ENCODE assay signal across 8 cellular contexts in the genomic region with DNA sequence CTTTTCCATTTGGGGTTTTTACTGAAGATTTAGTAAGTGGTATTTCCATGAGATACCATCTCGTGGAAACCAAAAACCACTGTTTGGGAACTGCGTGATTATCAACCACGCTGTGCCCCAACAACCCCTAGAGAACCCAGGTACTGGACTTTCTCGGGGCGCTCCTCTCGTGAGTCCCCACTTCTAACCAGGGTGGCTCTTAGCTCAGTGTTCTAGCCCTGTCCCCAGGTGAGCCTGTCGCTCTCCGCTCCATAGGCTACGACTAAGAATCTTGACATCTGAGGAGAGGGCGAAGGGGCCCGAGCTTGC. TPM values are rescaled to one million over a fixed set of nuclear protein-coding genes. Genes with fewer than 3 reads are reported as not detected.
DNase-seq lines count a peak whose midpoint lies in the region; ATAC-seq and TF ChIP-seq lines count a peak whose summit lies in the region.

No MANE protein-coding gene starts in this region.

- no peaks in the 10 kb centered on the region for H3K9me3 Mint-ChIP-seq in T-helper 1 cell treated with Interleukin-12 subunit alpha and Interleukin-12 subunit beta and Interleukin-4 antibody, amounts not matched to agents 30 μg/mL and 1 μg/mL, for 36 hours
- H3K9me3 Mint-ChIP-seq in endothelial cell (ENCODE audit: unreplicated experiment) (no peaks in the 10 kb centered on the region), neural progenitor cell (no peaks in the 10 kb centered on the region)

- H3K27me3 Mint-ChIP-seq in T-helper 1 cell treated with Interleukin-12 subunit alpha and Interleukin-12 subunit beta and Interleukin-4 antibody, amounts not matched to agents 30 μg/mL and 1 μg/mL, for 36 hours (ENCODE audit: low read depth), result no peaks in the 10 kb centered on the region
- H3K27me3 Mint-ChIP-seq in endothelial cell (ENCODE audit: unreplicated experiment), result peaks cover 10% of the 10 kb centered on the region
- peaks cover 13% of the 10 kb centered on the region for H3K27me3 Mint-ChIP-seq in neural progenitor cell (ENCODE audit: insufficient read depth, low read depth)

- no peak overlapping the region for H3K27ac ChIP-seq in neural progenitor cell

- H3K4me3 Mint-ChIP-seq in T-helper 1 cell treated with Interleukin-12 subunit alpha and Interleukin-12 subunit beta and Interleukin-4 antibody, amounts not matched to agents 30 μg/mL and 1 μg/mL, for 36 hours, result peak overlapping the region; percentile 99
- H3K4me3 Mint-ChIP-seq in endothelial cell (ENCODE audit: unreplicated experiment) (peak overlapping the region; percentile 98), neural progenitor cell (peak overlapping the region; percentile 98)

- no peaks in the 10 kb centered on the region for H3F3A ChIP-seq in neural progenitor cell (ENCODE audit: low read depth)

- H2AFZ ChIP-seq in neural progenitor cell (replicated peaks), result peak overlapping the region; percentile 95

- H3K4me3 ChIP-seq in NB4 (ENCODE audit: low read depth, low read length) (peak overlapping the region; percentile 87), neural progenitor cell (peak overlapping the region; percentile 70)

- H3K27ac Mint-ChIP-seq in T-helper 1 cell treated with Interleukin-12 subunit alpha and Interleukin-12 subunit beta and Interleukin-4 antibody, amounts not matched to agents 30 μg/mL and 1 μg/mL, for 36 hours, result peak overlapping the region; percentile 98
- H3K27ac Mint-ChIP-seq in endothelial cell (ENCODE audit: unreplicated experiment), result peak overlapping the region; percentile 98
- peak overlapping the region; percentile 94 for H3K27ac Mint-ChIP-seq in neural progenitor cell

- peak overlapping the region; percentile 97 for H3K4me2 ChIP-seq in neural progenitor cell

- H4K20me1 ChIP-seq in neural progenitor cell (ENCODE audit: low read depth), result no peaks in the 10 kb centered on the region

- H3K79me2 ChIP-seq in neural progenitor cell (ENCODE audit: low read depth), result peaks cover 58% of the 10 kb centered on the region

- DNase-seq in T-helper 1 cell, result no peak
- no peak for DNase-seq in NB4 (ENCODE audit: low read depth)
- DNase-seq in endothelial cell (ENCODE audit: low spot score), result no peak
- no peak for DNase-seq in neural progenitor cell (ENCODE audit: low spot score)
- no peak for DNase-seq in dedifferentiated amniotic fluid mesenchymal stem cell (ENCODE audit: extremely low spot score)

- no peaks in the 10 kb centered on the region for H3K36me3 ChIP-seq in neural progenitor cell

- H3K4me1 ChIP-seq in neural progenitor cell, result peaks cover 10% of the 10 kb centered on the region

- H3K9ac ChIP-seq in neural progenitor cell, result peak overlapping the region; percentile 88

- H3K27me3 ChIP-seq in neural progenitor cell, result no peaks in the 10 kb centered on the region

- no peaks in the 10 kb centered on the region for H3K9me3 ChIP-seq in neural progenitor cell (ENCODE audit: low read depth)

- H3K4me1 Mint-ChIP-seq in T-helper 1 cell treated with Interleukin-12 subunit alpha and Interleukin-12 subunit beta and Interleukin-4 antibody, amounts not matched to agents 30 μg/mL and 1 μg/mL, for 36 hours (ENCODE audit: low read depth), result peaks cover 43% of the 10 kb centered on the region
- H3K4me1 Mint-ChIP-seq in endothelial cell (ENCODE audit: unreplicated experiment), result peaks cover 24% of the 10 kb centered on the region
- H3K4me1 Mint-ChIP-seq in neural progenitor cell, result peaks cover 13% of the 10 kb centered on the region

- TF ChIP-seq CTCF in NB4 (IDR thresholded peaks at IDR 0.05; ENCODE audit: low read depth, low read length), result no peak
- no peak for TF ChIP-seq CTCF in endothelial cell (IDR thresholded peaks at IDR 0.05; ENCODE audit: unreplicated experiment)
- no peak for TF ChIP-seq CTCF in neural progenitor cell (IDR thresholded peaks at IDR 0.05)

- no peak for TF ChIP-seq POLR2A in NB4 (IDR thresholded peaks at IDR 0.05; ENCODE audit: extremely low read depth, insufficient read length)

- ATAC-seq in GM19467 (IDR thresholded peaks at IDR 0.05; ENCODE audit: unreplicated experiment), result no peak
- no peak for ATAC-seq in GM18858 (IDR thresholded peaks at IDR 0.05; ENCODE audit: unreplicated experiment)

- H3K36me3 Mint-ChIP-seq in T-helper 1 cell treated with Interleukin-12 subunit alpha and Interleukin-12 subunit beta and Interleukin-4 antibody, amounts not matched to agents 30 μg/mL and 1 μg/mL, for 36 hours (ENCODE audit: low read depth), result peaks cover 16% of the 10 kb centered on the region
- H3K36me3 Mint-ChIP-seq in endothelial cell (ENCODE audit: low read depth, unreplicated experiment), result peaks cover 9% of the 10 kb centered on the region
- peaks cover 14% of the 10 kb centered on the region for H3K36me3 Mint-ChIP-seq in neural progenitor cell

RNA-seq across cellular contexts. Expression of a gene that starts 0.7 kb away (rescaled TPM):
- total RNA-seq in endothelial cell (ENCODE audit: unreplicated experiment) (60.8 TPM), neural progenitor cell (ENCODE audit: low replicate concordance) (62.4 and 91.5 TPM in 2 replicates)

RNA-seq across cellular contexts. Expression of a gene that starts 28.4 kb away (rescaled TPM):
- 0.15 TPM for total RNA-seq in endothelial cell (ENCODE audit: unreplicated experiment)
- total RNA-seq in neural progenitor cell (ENCODE audit: low replicate concordance), result 0.19 TPM in 1 of 2 replicates, not detected in the other

RNA-seq across cellular contexts. Expression of a gene that starts 38.2 kb away (rescaled TPM):
- total RNA-seq in endothelial cell (ENCODE audit: unreplicated experiment) (1.9 TPM), neural progenitor cell (ENCODE audit: low replicate concordance) (0.25 TPM in 1 of 2 replicates, not detected in the other)

RNA-seq across cellular contexts. Expression of a gene that starts 56.1 kb away (rescaled TPM):
- total RNA-seq in endothelial cell (ENCODE audit: unreplicated experiment) (9.2 TPM), neural progenitor cell (ENCODE audit: low replicate concordance) (18.1 and 30.5 TPM in 2 replicates)
